Comparison of ENCODE assay signal across 9 cellular contexts in the genomic region with DNA sequence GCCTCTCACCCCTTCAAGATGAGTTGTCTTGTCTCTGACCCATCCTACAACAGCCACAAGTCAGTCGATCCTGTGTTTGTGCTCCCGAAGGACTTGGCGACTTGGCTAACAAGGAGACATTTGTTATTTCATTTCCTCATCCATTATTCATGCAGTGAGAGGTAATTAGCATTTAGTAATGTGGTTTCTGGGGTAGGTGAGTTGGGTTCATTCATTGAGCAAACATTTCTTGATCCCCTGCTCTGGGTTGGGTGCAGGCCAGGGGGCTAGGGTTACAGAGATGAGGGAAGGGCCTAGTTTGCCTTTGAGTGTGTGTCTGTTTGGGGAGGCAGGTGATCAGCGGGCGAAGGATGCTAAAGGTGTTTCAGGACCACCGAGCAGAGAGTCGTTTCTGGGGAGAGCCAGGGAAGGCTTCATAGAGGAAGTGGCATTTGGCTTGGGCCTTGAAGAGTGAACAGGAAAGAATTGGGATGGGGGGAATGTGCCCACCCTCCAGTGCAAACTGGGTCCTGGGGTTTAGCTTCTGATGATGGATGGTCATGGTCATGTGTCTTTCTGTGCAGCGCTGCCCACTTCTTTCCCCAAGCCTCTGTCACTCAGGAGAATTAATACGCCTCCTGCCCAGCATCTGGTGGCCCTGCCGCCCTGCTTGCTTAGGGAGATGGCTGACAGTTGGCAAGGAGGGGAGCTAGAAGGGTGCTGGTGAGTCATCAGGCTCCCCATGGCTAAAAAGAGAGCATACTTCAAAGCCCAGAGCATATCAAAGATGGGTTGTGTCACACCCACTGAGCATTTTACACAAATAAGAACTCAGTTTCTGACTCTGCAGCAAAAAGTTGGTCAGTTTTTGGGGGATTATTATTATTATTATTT. TPM values are rescaled to one million over a fixed set of nuclear protein-coding genes. Genes with fewer than 3 reads are reported as not detected.
DNase-seq lines count a peak whose midpoint lies in the region; ATAC-seq, FAIRE-seq and TF ChIP-seq lines count a peak whose summit lies in the region.
"Had no signal": no experiment of that assay in that cellular context is flagged by ENCODE, and none has a peak within 500 bp of the region (broad histone marks: within the 10 kb centered on the region; RNA-seq: fewer than 3 reads in every experiment).

No MANE protein-coding gene starts in this region.

- TF ChIP-seq POLR2A in gastroesophageal sphincter (IDR thresholded peaks at IDR 0.05), result no peak

- H3K4me1 Mint-ChIP-seq in CD4-positive, alpha-beta memory T cell, result peaks cover 20 to 49% (median 28%) of the 10 kb centered on the region in 4 donors

- CTCF ChIA-PET in CD4-positive, alpha-beta memory T cell (lab: Charles Lee; ENCODE audit: partially characterized antibody), result no interaction called here

- POLR2A ChIA-PET in CD4-positive, alpha-beta memory T cell (lab: Charles Lee; ENCODE audit: partially characterized antibody), result no interaction called here

- peak; percentile 66 to 80 for ATAC-seq in right cardiac atrium
- no peak for ATAC-seq in HG03196 (IDR thresholded peaks at IDR 0.05; ENCODE audit: unreplicated experiment)
- no peak for ATAC-seq in gastroesophageal sphincter

- no peaks in the 10 kb centered on the region for H3K9me3 ChIP-seq in CD4-positive, alpha-beta memory T cell (ENCODE audit: control insufficient read depth in 1 of 2, low read length in 2 of 2)
- H3K9me3 ChIP-seq in right cardiac atrium (ENCODE audit: control insufficient read depth, low read length) (no peaks in the 10 kb centered on the region), gastroesophageal sphincter (peaks cover 0 to 3% (median 0%) of the 10 kb centered on the region in 3 donors)

- FAIRE-seq in urothelium cell line (lab: Jason Lieb, UNC), result no peak

- H3K27ac Mint-ChIP-seq in CD4-positive, alpha-beta memory T cell, result peak overlapping the region in 4 of 7 donors; percentile 4 to 65 (median 32)
- H3K27ac Mint-ChIP-seq: activated B cell treated with CpG ODN at 0.5 μM for 24 hours had no signal

- no peak for TF ChIP-seq EP300 in gastroesophageal sphincter (IDR thresholded peaks at IDR 0.05)

- peak in 1 of 5 donors; percentile 42 for DNase-seq in CD4-positive, alpha-beta memory T cell
- DNase-seq in NCI-H1694 treated with DMSO at 0.1 percent for 48 hours (lab: John Stamatoyannopoulos, UW) (peak; percentile 72), right cardiac atrium (no peak), urothelium cell line (ENCODE audit: low spot score) (peak; percentile 65), glomerular visceral epithelial cell (ENCODE audit: extremely low spot score) (no peak)
- peak; percentile 30 to 37 for DNase-seq in activated CD4-positive, alpha-beta T cell treated with anti-CD3 and anti-CD28 coated beads, Interleukin-2, amount 50 U/mL, for 4 hours
- DNase-seq: activated B cell treated with CpG ODN at 0.5 μM for 24 hours had no signal

- no peak for TF ChIP-seq CTCF in gastroesophageal sphincter (IDR thresholded peaks at IDR 0.05)

- peaks cover 15% of the 10 kb centered on the region for H3K4me1 ChIP-seq in CD4-positive, alpha-beta memory T cell (ENCODE audit: insufficient read depth, low read length)
- H3K4me1 ChIP-seq in right cardiac atrium (ENCODE audit: control insufficient read depth, insufficient read depth, low read length) (peaks cover 7% of the 10 kb centered on the region), gastroesophageal sphincter (peaks cover 0 to 12% (median 0%) of the 10 kb centered on the region in 3 donors)

- peaks cover 53 to 66% of the 10 kb centered on the region in 2 donors for H3K36me3 Mint-ChIP-seq in CD4-positive, alpha-beta memory T cell

- H3K27ac ChIP-seq in CD4-positive, alpha-beta memory T cell (ENCODE audit: low read depth, low read length), result no peak overlapping the region
- H3K27ac ChIP-seq in right cardiac atrium (ENCODE audit: low read length) (peak overlapping the region; percentile 59), gastroesophageal sphincter (no peak overlapping the region)

- no peak overlapping the region for H3K4me3 ChIP-seq in CD4-positive, alpha-beta memory T cell (ENCODE audit: low read length in 2 of 2)
- H3K4me3 ChIP-seq in right cardiac atrium (ENCODE audit: low read length) (no peak overlapping the region), gastroesophageal sphincter (no peak overlapping the region)

- WGBS in right cardiac atrium, result 80% methylated on average over 10 of the region's 10 CpGs
- WGBS in gastroesophageal sphincter (ENCODE audit: low coverage in 1 of 2), 2 donors, result 76% methylated on average over 4 of the region's 10 CpGs; no CpG with 5 or more reads in 1 of the 2 donors

- H3K9me3 Mint-ChIP-seq in CD4-positive, alpha-beta memory T cell, result peaks cover 0 to 3% (median 0%) of the 10 kb centered on the region in 8 donors
- H3K9me3 Mint-ChIP-seq: activated B cell treated with CpG ODN at 0.5 μM for 24 hours had no signal

- H3K27me3 ChIP-seq in CD4-positive, alpha-beta memory T cell (ENCODE audit: insufficient read depth, low read length), result no peaks in the 10 kb centered on the region
- H3K27me3 ChIP-seq in right cardiac atrium (ENCODE audit: control insufficient read depth, insufficient read depth), result no peaks in the 10 kb centered on the region
- no peaks in the 10 kb centered on the region for H3K27me3 ChIP-seq in gastroesophageal sphincter

- intact Hi-C loops in CD4-positive, alpha-beta memory T cell (cut with micrococcal nuclease), result loop anchor here (10.0 kb wide), 1 partner anchor 50 kb away; no protein-coding TSS in a partner anchor
- intact Hi-C loops in right cardiac atrium (cut with DNase I), result no loop called here

- H3K4me3 Mint-ChIP-seq in CD4-positive, alpha-beta memory T cell, result peak overlapping the region in 3 of 8 donors; percentile 7 to 28 (median 14)
- H3K4me3 Mint-ChIP-seq: activated B cell treated with CpG ODN at 0.5 μM for 24 hours had no signal

- peaks cover 7% of the 10 kb centered on the region for H3K36me3 ChIP-seq in CD4-positive, alpha-beta memory T cell (ENCODE audit: insufficient read depth, low read length)
- H3K36me3 ChIP-seq in gastroesophageal sphincter, result peaks cover 0 to 13% of the 10 kb centered on the region in 2 donors

- H3K27me3 Mint-ChIP-seq in CD4-positive, alpha-beta memory T cell, result no peaks in the 10 kb centered on the region
- H3K27me3 Mint-ChIP-seq: activated B cell treated with CpG ODN at 0.5 μM for 24 hours had no signal

RNA-seq across cellular contexts. Expression of gene MSI2, which starts 38.5 kb away (rescaled TPM):
- total RNA-seq in CD4-positive, alpha-beta memory T cell, result 100 to 1,000 TPM; 107 to 110 TPM
- polyA plus RNA-seq in CD4-positive, alpha-beta memory T cell, result 1 to 10 TPM; 2.1 to 4.0 TPM
- total RNA-seq in right cardiac atrium, result 100 to 1,000 TPM; 105 to 113 (median 109) TPM
- polyA plus RNA-seq in right cardiac atrium, result 43.9 TPM
- total RNA-seq in gastroesophageal sphincter, result 10 to 100 TPM; 27.3 to 50.4 (median 36.8) TPM

Comparison
In these comparisons a context has a peak if more than half of its experiments do, and no peak if none do; other contexts are left out.
1. DNase-seq: peak in NCI-H1694 treated with DMSO at 0.1 percent for 48 hours (single experiment), activated CD4-positive, alpha-beta T cell treated with anti-CD3 and anti-CD28 coated beads, Interleukin-2, amount 50 U/mL, for 4 hours (2 of 2) and urothelium cell line (single experiment); none in right cardiac atrium (0 of 3) and glomerular visceral epithelial cell (single experiment).
2. ATAC-seq: peak in right cardiac atrium (2 of 2); none in HG03196 (single experiment) and gastroesophageal sphincter (single experiment).